ENCODE assay signal across 13 cellular contexts in genomic region chr13:50074843-50075242, GRCh38. TPM values are rescaled to one million over a fixed set of nuclear protein-coding genes. Genes with fewer than 3 reads are reported as not detected.
DNase-seq lines count a peak whose midpoint lies in the region; ATAC-seq, FAIRE-seq and TF ChIP-seq lines count a peak whose summit lies in the region.
"Had no signal": no experiment of that assay in that cellular context is flagged by ENCODE, and none has a peak within 500 bp of the region (broad histone marks: within the 10 kb centered on the region; RNA-seq: fewer than 3 reads in every experiment).

No MANE protein-coding gene starts in this region.

- peaks cover 0 to 4% of the 10 kb centered on the region in 2 experiments; a peak in 3 of 4 replicates for H3K79me1 ChIP-seq in IMR-90 (ENCODE audit: low read depth in 1 of 2, low read length in 2 of 2)

- peaks cover 3% of the 10 kb centered on the region; the same call in 1 of the 2 replicates for H3K4me1 ChIP-seq in IMR-90 (ENCODE audit: control insufficient read depth, insufficient read depth, low read length)
- H3K4me1 ChIP-seq in muscle layer of duodenum (ENCODE audit: control insufficient read depth in 1 of 2, insufficient read depth in 2 of 2, low read length in 2 of 2), result peaks cover 0 to 16% of the 10 kb centered on the region in 2 donors
- no peaks in the 10 kb centered on the region for H3K4me1 ChIP-seq in BE2C

- in situ Hi-C loops in IMR-90 (cut with MboI; ENCODE audit: low sequenced_read_pairs), result loop anchor here (5.0 to 25.0 kb wide), 2 partner anchors 68 to 837 kb away; partner anchors contain the start of gene RNASEH2B

- WGBS in IMR-90 (ENCODE audit: extremely low coverage in 2 of 2, insufficient read length in 1 of 2), 2 experiments, result no CpG with 5 or more reads among the region's 1 CpG

- H3K9me1 ChIP-seq in IMR-90 (ENCODE audit: insufficient read depth, low read length), result no peaks in the 10 kb centered on the region; the same call in 1 of the 2 replicates

- no TSS peak for BruUV-seq in IMR-90 (replicated peaks; lab: Mats Ljungman, UMichigan)

- H3K36me3 ChIP-seq in IMR-90 (ENCODE audit: control insufficient read depth, insufficient read depth, low read length) (peaks cover 4% of the 10 kb centered on the region; the same call in 1 of the 2 replicates), muscle layer of duodenum (ENCODE audit: control insufficient read depth in 1 of 2, insufficient read depth in 2 of 2, low read length in 2 of 2) (no peaks in the 10 kb centered on the region), BE2C (peaks cover 14% of the 10 kb centered on the region)
- H3K36me3 ChIP-seq: Peyer's patch had no signal

- no peak overlapping the region for H4K8ac ChIP-seq in IMR-90 (ENCODE audit: low read depth in 2 of 2, low read length in 2 of 2)

- H3K9me3 ChIP-seq in IMR-90 (ENCODE audit: control insufficient read depth, insufficient read depth, low read length) (no peaks in the 10 kb centered on the region), muscle layer of duodenum (ENCODE audit: control insufficient read depth in 1 of 2, low read length in 2 of 2) (no peaks in the 10 kb centered on the region), BE2C (no peaks in the 10 kb centered on the region)
- H3K9me3 ChIP-seq: Peyer's patch had no signal

- no peak overlapping the region for H2AK5ac ChIP-seq in IMR-90 (ENCODE audit: low read depth, low read length)

- FAIRE-seq in GM12891 (lab: Jason Lieb, UNC), result no peak

- no peak for TF ChIP-seq RAD21 in IMR-90 (IDR thresholded peaks at IDR 0.05; ENCODE audit: low read length)

- TF ChIP-seq POLR2A in GM18505 (IDR thresholded peaks at IDR 0.05; ENCODE audit: borderline replicate concordance, extremely low read depth, insufficient read depth, insufficient read length) (no peak), IMR-90 (IDR thresholded peaks at IDR 0.05; ENCODE audit: low read depth, low read length) (no peak), GM12891 (IDR thresholded peaks at IDR 0.05; ENCODE audit: low read depth, low read length) (no peak)

- no peak overlapping the region for H3K14ac ChIP-seq in IMR-90 (replicated peaks; ENCODE audit: low read depth, low read length)

- H3K56ac ChIP-seq in IMR-90 (ENCODE audit: extremely low read depth, insufficient read depth, low read length), result no peak overlapping the region

- TF ChIP-seq CTCF in IMR-90 (conservative IDR thresholded peaks at IDR 0.05; ENCODE audit: low read depth, low read length), result no peak
- no peak for TF ChIP-seq CTCF in BE2C (IDR thresholded peaks at IDR 0.05; ENCODE audit: low read depth, low read length)

- intact Hi-C loops in IMR-90 (cut with micrococcal nuclease), result no loop called here

- peak; percentile 46 for ATAC-seq in GM18505 (IDR thresholded peaks at IDR 0.05; ENCODE audit: unreplicated experiment)
- peak; percentile 58 for ATAC-seq in GM21515 (IDR thresholded peaks at IDR 0.05; ENCODE audit: unreplicated experiment)
- no peak for ATAC-seq in IMR-90 (ENCODE audit: low read depth)
- ATAC-seq: WTC11 had no signal

- peaks cover 12% of the 10 kb centered on the region for H4K20me1 ChIP-seq in IMR-90 (ENCODE audit: insufficient read depth, low read length)

- H3K4me3 ChIP-seq in IMR-90 (ENCODE audit: insufficient read depth, low read depth, low read length) (no peak overlapping the region), muscle layer of duodenum (ENCODE audit: low read depth in 1 of 2, low read length in 2 of 2) (no peak overlapping the region), BE2C (ENCODE audit: low read depth, low read length) (no peak overlapping the region)
- H3K4me3 ChIP-seq: Peyer's patch had no signal

- CTCF ChIA-PET in IMR-90 (lab: Yijun Ruan, JAX), result no interaction called here

- H2BK15ac ChIP-seq in IMR-90 (ENCODE audit: low read depth, low read length), result no peak overlapping the region

- POLR2A ChIA-PET in IMR-90 (lab: Charles Lee; ENCODE audit: unreplicated experiment), result no interaction called here

- H3K9ac ChIP-seq in IMR-90 (ENCODE audit: low read depth, low read length), result no peak overlapping the region

- no peak overlapping the region for H2BK20ac ChIP-seq in IMR-90 (ENCODE audit: low read depth, low read length)

- peak overlapping the region; percentile 64; the same call in 1 of the 2 replicates for H3K4me2 ChIP-seq in IMR-90 (ENCODE audit: low read depth, low read length)

- H3K18ac ChIP-seq in IMR-90 (ENCODE audit: low read depth, low read length), result no peak overlapping the region

- dilution Hi-C loops in IMR-90 (cut with HindIII; ENCODE audit: low sequenced_read_pairs, unreplicated experiment), result no loop called here

- H3K27ac ChIP-seq in IMR-90 (ENCODE audit: insufficient read depth, low read length) (no peak overlapping the region), muscle layer of duodenum (ENCODE audit: low read length) (peak overlapping the region; percentile 29)
- H3K27ac ChIP-seq: Peyer's patch had no signal

- no peak overlapping the region for H2AK9ac ChIP-seq in IMR-90 (replicated peaks; ENCODE audit: low read depth, low read length, poor library complexity)

- H3K27me3 ChIP-seq in IMR-90 (ENCODE audit: control insufficient read depth, insufficient read depth, low read length), result no peaks in the 10 kb centered on the region
- no peaks in the 10 kb centered on the region for H3K27me3 ChIP-seq in muscle layer of duodenum (ENCODE audit: low read depth, low read length)
- no peaks in the 10 kb centered on the region for H3K27me3 ChIP-seq in BE2C
- H3K27me3 ChIP-seq: Peyer's patch had no signal

- no peak overlapping the region for H4K91ac ChIP-seq in IMR-90 (ENCODE audit: insufficient read depth, low read depth, low read length)

- no peak for DNase-seq in IMR-90
- no peak for DNase-seq in GM12891 (ENCODE audit: insufficient read length, low spot score)
- DNase-seq in GOT3 (lab: John Stamatoyannopoulos, UW), result no peak
- DNase-seq in stimulated activated naive CD4-positive, alpha-beta T cell (lab: John Stamatoyannopoulos, UW), result no peak
- DNase-seq in BE2C, result no peak
- DNase-seq: DMS79 treated with DMSO at 0.1 percent for 48 hours, immature natural killer cell, NCI-H146, Peyer's patch had no signal

- H2AFZ ChIP-seq in IMR-90 (replicated peaks; ENCODE audit: low read length, poor library complexity), result no peak overlapping the region

- H4K5ac ChIP-seq in IMR-90 (ENCODE audit: low read depth, low read length), result no peak overlapping the region

- no peak overlapping the region for H2BK5ac ChIP-seq in IMR-90 (ENCODE audit: low read depth, low read length, poor library complexity, severe bottlenecking)

- no peak overlapping the region for H3K23ac ChIP-seq in IMR-90 (ENCODE audit: low read depth, low read length)

- H3K4ac ChIP-seq in IMR-90 (ENCODE audit: low read depth, low read length), result no peak overlapping the region

- no peak overlapping the region for H2BK120ac ChIP-seq in IMR-90 (ENCODE audit: low read depth, low read length)

TF ChIP-seq in IMR-90, 13 proteins besides CTCF, POLR2A, EP300 and RAD21:
- TF ChIP-seq MAFK (IDR thresholded peaks at IDR 0.05; ENCODE audit: low read depth, low read length), result no peak
- TF ChIP-seq RFX5 (IDR thresholded peaks at IDR 0.05; ENCODE audit: low read depth, low read length), result no peak
- TF ChIP-seq USF2 (IDR thresholded peaks at IDR 0.05; ENCODE audit: low read depth, low read length), result no peak
- no peak for TF ChIP-seq CHD1 (IDR thresholded peaks at IDR 0.05; ENCODE audit: low read depth, low read length)

TF ChIP-seq in GM12891, 5 proteins besides CTCF, POLR2A, EP300 and RAD21:
- no peak for TF ChIP-seq POU2F2 (IDR thresholded peaks at IDR 0.05; ENCODE audit: low read depth, low read length)
- TF ChIP-seq POLR2AphosphoS5 (IDR thresholded peaks at IDR 0.05; ENCODE audit: low read depth, low read length), result no peak
- no peak for TF ChIP-seq SPI1 (IDR thresholded peaks at IDR 0.05; ENCODE audit: low read depth, low read length)
- no peak for TF ChIP-seq TAF1 (IDR thresholded peaks at IDR 0.05; ENCODE audit: low read depth, low read length)
- no peak for TF ChIP-seq PAX5 (IDR thresholded peaks at IDR 0.05; ENCODE audit: insufficient read depth, low read length, severe bottlenecking)

RNA-seq across cellular contexts. Expression of gene KCNRG, which starts 59.6 kb away (rescaled TPM):
- total RNA-seq in IMR-90 (2012; rRNA removed), result 2.7 and 5.0 TPM in 2 replicates
- 0.51 and 0.66 TPM in 2 replicates for polyA plus RNA-seq in IMR-90 (2012; rRNA removed)
- 0.12 and 0.13 TPM in 2 replicates for polyA plus RNA-seq in IMR-90 (2012; cell fraction: cytosol; rRNA removed)
- 0.16 and 1.4 TPM in 2 replicates for polyA plus RNA-seq in IMR-90 (2012; cell fraction: nucleus; rRNA removed; ENCODE audit: low replicate concordance)
- 0.35 TPM for polyA plus RNA-seq in GM12891 (2012; ENCODE audit: low read depth, missing spikeins)
- polyA plus RNA-seq in BE2C (2012; ENCODE audit: insufficient read depth, insufficient read length, low read depth), result not detected
